12 cellular contexts compared by ENCODE assay signal in the genomic region with DNA sequence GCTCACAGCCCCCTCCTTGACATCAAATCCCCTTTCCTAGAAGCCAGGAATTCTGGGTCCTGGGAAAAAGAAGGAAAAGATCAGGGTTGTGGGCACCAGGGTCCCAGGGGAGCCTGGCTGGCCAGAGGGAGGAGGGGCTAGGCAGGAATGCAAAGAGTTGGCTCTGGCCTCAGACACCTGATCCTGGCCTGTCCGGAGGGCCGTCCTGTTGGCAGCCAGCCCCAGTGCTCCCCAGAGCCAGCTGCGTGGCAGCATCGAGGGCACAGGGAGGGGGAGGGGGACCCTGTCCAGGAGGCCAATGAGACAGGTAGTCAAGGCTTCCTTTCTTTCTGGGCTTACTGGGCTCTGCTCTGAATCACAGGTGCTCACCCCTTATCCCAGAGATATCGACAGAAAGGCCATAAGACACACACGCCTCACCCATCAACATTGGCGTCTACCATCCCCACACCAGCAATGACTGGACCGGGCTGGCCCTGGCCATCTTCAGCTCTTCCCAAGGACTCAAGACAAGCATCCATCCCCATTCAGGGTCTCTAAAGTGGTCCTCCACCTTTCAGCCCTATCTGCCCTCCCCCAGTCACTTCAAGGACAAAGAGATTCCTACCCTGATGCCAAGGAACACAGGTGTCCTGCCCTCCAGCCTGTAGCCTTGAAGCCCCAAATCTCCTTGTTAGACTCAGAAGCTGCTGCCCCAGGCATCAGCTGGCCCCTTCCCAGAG. TPM values are rescaled to one million over a fixed set of nuclear protein-coding genes. Genes with fewer than 3 reads are reported as not detected.
DNase-seq lines count a peak whose midpoint lies in the region; ATAC-seq and TF ChIP-seq lines count a peak whose summit lies in the region.
"Had no signal": no experiment of that assay in that cellular context is flagged by ENCODE, and none has a peak within 500 bp of the region (broad histone marks: within the 10 kb centered on the region; RNA-seq: fewer than 3 reads in every experiment).

No MANE protein-coding gene starts in this region.

- peaks cover 18% of the 10 kb centered on the region for H3K4me1 Mint-ChIP-seq in CD4-positive, alpha-beta T cell (ENCODE audit: low read depth)

- TF ChIP-seq CTCF in CD4-positive, alpha-beta T cell (IDR thresholded peaks at IDR 0.05) = no peak
- no peak for TF ChIP-seq CTCF in osteoblast (IDR thresholded peaks at IDR 0.05; ENCODE audit: extremely low read depth, low read depth, low read length)

- H3K36me3 ChIP-seq in osteoblast (ENCODE audit: insufficient read depth, low read length) = peaks cover 26% of the 10 kb centered on the region

- peaks cover 24% of the 10 kb centered on the region for H4K20me1 ChIP-seq in osteoblast (ENCODE audit: insufficient read depth, low read length)

- H3K4me3 ChIP-seq in osteoblast (ENCODE audit: insufficient read depth, low read length) = no peak overlapping the region

- POLR2A ChIA-PET in CD4-positive, alpha-beta T cell (lab: Charles Lee) = interaction anchor here (1.0 to 1.1 kb wide), 2 partner anchors 8 to 57 kb away, joined by 4 to 5 read pairs; no protein-coding TSS in a partner anchor

- CTCF ChIA-PET in CD4-positive, alpha-beta T cell (lab: Charles Lee) = no interaction called here

- no peak overlapping the region for H2AFZ ChIP-seq in osteoblast (ENCODE audit: low read length)

- no peaks in the 10 kb centered on the region for H3K4me1 ChIP-seq in osteoblast (ENCODE audit: insufficient read depth, low read length)

- H3K27me3 Mint-ChIP-seq in CD4-positive, alpha-beta T cell = peaks cover 53% of the 10 kb centered on the region

- intact Hi-C loops in CD4-positive, alpha-beta T cell (cut with DNase I, micrococcal nuclease) = no loop called here

- ATAC-seq in CD4-positive, alpha-beta T cell (ENCODE audit: poor library complexity) = no peak
- ATAC-seq: gastroesophageal sphincter had no signal

- no peak overlapping the region for H3K27ac ChIP-seq in CD4-positive, alpha-beta T cell (ENCODE audit: low read depth, low read length)
- no peak overlapping the region for H3K27ac ChIP-seq in osteoblast (ENCODE audit: low read depth, low read length)
- H3K27ac ChIP-seq: coronary artery, gastroesophageal sphincter had no signal

- H3K4me2 ChIP-seq in osteoblast (ENCODE audit: insufficient read depth, low read length) = no peak overlapping the region

- H3K9me3 ChIP-seq in CD4-positive, alpha-beta T cell (ENCODE audit: control insufficient read depth, low read length) = no peaks in the 10 kb centered on the region
- no peaks in the 10 kb centered on the region for H3K9me3 ChIP-seq in osteoblast (ENCODE audit: low read depth, low read length)
- H3K9me3 ChIP-seq: gastroesophageal sphincter had no signal

- H3K79me2 ChIP-seq in osteoblast (ENCODE audit: insufficient read depth, low read length) = no peaks in the 10 kb centered on the region

- H3K36me3 Mint-ChIP-seq in CD4-positive, alpha-beta T cell (ENCODE audit: low read depth) = peaks cover 33% of the 10 kb centered on the region

- DNase-seq in CD4-positive, alpha-beta T cell = no peak
- DNase-seq in RPMI8226 = peak; percentile 65
- DNase-seq in left kidney (ENCODE audit: low read depth, low spot score) = peak; percentile 38
- DNase-seq in activated CD4-positive, alpha-beta T cell treated with anti-CD3 and anti-CD28 coated beads, Interleukin-2, amount 50 U/mL, for 48 hours = no peak
- DNase-seq in NCI-H524 (lab: John Stamatoyannopoulos, UW) = no peak
- DNase-seq in osteoblast (ENCODE audit: insufficient read length, low spot score, missing footprints) = no peak
- DNase-seq: NCI-H2081 had no signal

- H3K27me3 ChIP-seq in CD4-positive, alpha-beta T cell (ENCODE audit: control insufficient read depth, insufficient read depth, low read length) = peaks cover 15% of the 10 kb centered on the region
- peaks cover 36% of the 10 kb centered on the region for H3K27me3 ChIP-seq in osteoblast (ENCODE audit: insufficient read depth, low read length)

- no peak overlapping the region for H3K27ac Mint-ChIP-seq in CD4-positive, alpha-beta T cell
- H3K27ac Mint-ChIP-seq: activated naive CD4-positive, alpha-beta T cell treated with anti-CD3 and anti-CD28 coated beads, Interleukin-2, amount 50 U/mL, for 72 hours; memory B cell; T-helper 1 cell treated with Interleukin-12 subunit alpha and Interleukin-12 subunit beta and Interleukin-4 antibody, amounts not matched to agents 30 μg/mL and 1 μg/mL, for 36 hours had no signal

- no peaks in the 10 kb centered on the region for H3K9me3 Mint-ChIP-seq in CD4-positive, alpha-beta T cell
- H3K9me3 Mint-ChIP-seq: activated naive CD4-positive, alpha-beta T cell treated with anti-CD3 and anti-CD28 coated beads, Interleukin-2, amount 50 U/mL, for 72 hours; T-helper 1 cell treated with Interleukin-12 subunit alpha and Interleukin-12 subunit beta and Interleukin-4 antibody, amounts not matched to agents 30 μg/mL and 1 μg/mL, for 36 hours had no signal

- peak overlapping the region; percentile 63 for H3K4me3 Mint-ChIP-seq in CD4-positive, alpha-beta T cell
- H3K4me3 Mint-ChIP-seq: T-helper 1 cell treated with Interleukin-12 subunit alpha and Interleukin-12 subunit beta and Interleukin-4 antibody, amounts not matched to agents 30 μg/mL and 1 μg/mL, for 36 hours had no signal

RNA-seq across cellular contexts. Expression of gene COL11A2, which starts 0.7 kb away (rescaled TPM):
- total RNA-seq in CD4-positive, alpha-beta T cell = 1 to 10 TPM; 2.8 to 3.0 TPM
- 1.8 TPM in 2 replicates for total RNA-seq in osteoblast

RNA-seq across cellular contexts. Expression of gene RXRB, which starts 8.9 kb away (rescaled TPM):
- total RNA-seq in CD4-positive, alpha-beta T cell = 10 to 100 TPM; 42.9 to 45.0 TPM
- 19.2 and 20.9 TPM in 2 replicates for total RNA-seq in osteoblast

RNA-seq across cellular contexts. Expression of gene SLC39A7, which starts 9.1 kb away (rescaled TPM):
- total RNA-seq in CD4-positive, alpha-beta T cell = 1 to 10 TPM; 8.6 to 9.6 TPM
- total RNA-seq in osteoblast = 108 and 109 TPM in 2 replicates

RNA-seq across cellular contexts. Expression of gene HSD17B8, which starts 12.9 kb away (rescaled TPM):
- total RNA-seq in CD4-positive, alpha-beta T cell = 10 to 100 TPM in 1 of 2 experiments, 1 to 10 TPM in 1; 8.6 to 10.5 TPM
- total RNA-seq in osteoblast = 2.7 and 3.3 TPM in 2 replicates

RNA-seq across cellular contexts. Expression of gene RING1, which starts 16.8 kb away (rescaled TPM):
- 10 to 100 TPM; 27.1 to 28.6 TPM for total RNA-seq in CD4-positive, alpha-beta T cell
- 34.0 and 34.2 TPM in 2 replicates for total RNA-seq in osteoblast

Comparison
In these comparisons a context has a peak if more than half of its experiments do, and no peak if none do; other contexts are left out.
1. DNase-seq: peak in RPMI8226 (single experiment) and left kidney (single experiment); none in CD4-positive, alpha-beta T cell (0 of 10), activated CD4-positive, alpha-beta T cell treated with anti-CD3 and anti-CD28 coated beads, Interleukin-2, amount 50 U/mL, for 48 hours (0 of 2), NCI-H524 (0 of 2) and osteoblast (single experiment).
2. RNA of gene SLC39A7, which starts 9.1 kb away (total RNA-seq): 108 to 109 TPM in osteoblast; 8.6 to 9.6 TPM in CD4-positive, alpha-beta T cell; every median in the first group is over 10 times any median in the second.